In genomic region chr3:133663569-133664313, GRCh38 we compare ENCODE assay signal across 8 cellular contexts. TPM values are rescaled to one million over a fixed set of nuclear protein-coding genes. Genes with fewer than 3 reads are reported as not detected.
DNase-seq lines count a peak whose midpoint lies in the region; ATAC-seq, FAIRE-seq and TF ChIP-seq lines count a peak whose summit lies in the region.

No MANE protein-coding gene starts in this region.

- ATAC-seq in HG02588 (IDR thresholded peaks at IDR 0.05; ENCODE audit: unreplicated experiment) = peak; percentile 43

- no peak for FAIRE-seq in urothelium cell line (lab: Jason Lieb, UNC)

- H3K4me3 ChIP-seq in AG04450 (ENCODE audit: low read depth, low read length) (no peak overlapping the region), SJCRH30 (no peak overlapping the region), cardiac fibroblast (replicated peaks in 1 of 2; ENCODE audit: low read depth in 2 of 2, low read length in 2 of 2) (no peak overlapping the region)

- no peak overlapping the region for H3K27ac ChIP-seq in AG04450 (ENCODE audit: low read depth, low read length)
- H3K27ac ChIP-seq in SJCRH30 = no peak overlapping the region

- H3K4me1 ChIP-seq in SJCRH30 = peaks cover 5% of the 10 kb centered on the region; the same call in 1 of the 2 replicates

- POLR2A ChIA-PET in AG04450 (lab: Yijun Ruan, JAX) = no interaction called here

- H3K9me3 ChIP-seq in AG04450 (ENCODE audit: control insufficient read depth, insufficient read depth, low read length) (no peaks in the 10 kb centered on the region; the same call in 1 of the 2 replicates), SJCRH30 (replicated peaks) (no peaks in the 10 kb centered on the region)

- peaks cover 12% of the 10 kb centered on the region for H3K36me3 ChIP-seq in SJCRH30

- H3K27me3 ChIP-seq in AG04450 (ENCODE audit: control insufficient read depth, insufficient read depth, low read length) (no peaks in the 10 kb centered on the region), SJCRH30 (no peaks in the 10 kb centered on the region)

- peak; percentile 71 for TF ChIP-seq CTCF in AG04450 (IDR thresholded peaks at IDR 0.05; ENCODE audit: low read depth, low read length)
- peak; percentile 72 for TF ChIP-seq CTCF in GM10266 (IDR thresholded peaks at IDR 0.05; ENCODE audit: control insufficient read depth, insufficient read depth, low read depth, missing control alignments)
- TF ChIP-seq CTCF in cardiac fibroblast (IDR thresholded peaks at IDR 0.05; ENCODE audit: low read depth, low read length) = peak; percentile 75

- no peak for DNase-seq in AG04450 (ENCODE audit: low read depth, low spot score)
- DNase-seq in GM10266 (ENCODE audit: extremely low spot score) = peak; percentile 80
- DNase-seq in NCI-H1048 (lab: John Stamatoyannopoulos, UW) = peak; percentile 28
- DNase-seq in SJCRH30 = peak; percentile 61 to 84
- peak; percentile 63 to 70 for DNase-seq in cardiac fibroblast (ENCODE audit: low read depth in 2 of 2)
- peak; percentile 66 for DNase-seq in kidney tubule cell (ENCODE audit: low spot score)
- peak; percentile 60 for DNase-seq in urothelium cell line (ENCODE audit: low spot score)

- CTCF ChIA-PET in AG04450 (lab: Charles Lee) = interaction anchor here (0.6 to 1.5 kb wide), 7 partner anchors 9 to 196 kb away, joined by 3 to 5 read pairs (median 4); no protein-coding TSS in a partner anchor

RNA-seq across cellular contexts. Expression of gene TOPBP1, which starts 2.0 kb away (rescaled TPM):
- polyA plus RNA-seq in AG04450 (2011; rRNA removed) = 17.6 and 25.9 TPM in 2 replicates
- polyA minus RNA-seq in AG04450 (2011; rRNA and poly(A)+ RNA removed) = 19.8 and 31.0 TPM in 2 replicates
- 104 and 111 TPM in 2 replicates for total RNA-seq in SJCRH30 (2014; rRNA removed; shearing (Covaris generic))
